Comparison of ENCODE assay signal across 8 cellular contexts in genomic region chrX:24014388-24015018, GRCh38. TPM values are rescaled to one million over a fixed set of nuclear protein-coding genes. Genes with fewer than 3 reads are reported as not detected.
DNase-seq lines count a peak whose midpoint lies in the region; ATAC-seq, FAIRE-seq and TF ChIP-seq lines count a peak whose summit lies in the region.

No MANE protein-coding gene starts in this region.

- DNase-seq in activated CD4-positive, alpha-beta T cell treated with anti-CD3 and anti-CD28 coated beads, Interleukin-2, amount 50 U/mL, for 48 hours = peak; percentile 52 to 62
- DNase-seq in naive thymus-derived CD4-positive, alpha-beta T cell = peak in 7 of 9 donors; percentile 10 to 47 (median 20)
- DNase-seq in T-helper 9 cell = no peak
- no peak for DNase-seq in NCI-H2171 treated with DMSO at 0.1 percent for 48 hours (lab: John Stamatoyannopoulos, UW)
- no peak for DNase-seq in ascending aorta (ENCODE audit: low spot score in 2 of 2)
- DNase-seq in pancreas = no peak

- H3K9me3 Mint-ChIP-seq in naive thymus-derived CD4-positive, alpha-beta T cell = no peaks in the 10 kb centered on the region

- POLR2A ChIA-PET in HEK293 (lab: Yijun Ruan, JAX) = interaction anchor here (2.1 kb wide), 1 partner anchor 40 kb away, joined by 10 read pairs; the partner anchor contains the start of gene EIF2S3
- POLR2A ChIA-PET in naive thymus-derived CD4-positive, alpha-beta T cell (lab: Charles Lee) = interaction anchor here (1.0 kb wide), 1 partner anchor 106 kb away, joined by 3 read pairs; no protein-coding TSS in a partner anchor

- no peaks in the 10 kb centered on the region for H3K27me3 ChIP-seq in naive thymus-derived CD4-positive, alpha-beta T cell (ENCODE audit: control insufficient read depth in 2 of 2, insufficient read depth in 2 of 2, low read length in 2 of 2)
- no peaks in the 10 kb centered on the region for H3K27me3 ChIP-seq in ascending aorta
- H3K27me3 ChIP-seq in pancreas = peaks cover 0 to 9% (median 0%) of the 10 kb centered on the region in 4 donors

- peak overlapping the region; percentile 54; the same call in 1 of the 2 replicates for H3K4me3 ChIP-seq in GM08714 (ENCODE audit: low read length)
- no peak overlapping the region for H3K4me3 ChIP-seq in HEK293 (ENCODE audit: low read depth, low read length)
- no peak overlapping the region for H3K4me3 ChIP-seq in naive thymus-derived CD4-positive, alpha-beta T cell (ENCODE audit: low read length)
- H3K4me3 ChIP-seq in ascending aorta = no peak overlapping the region
- no peak overlapping the region for H3K4me3 ChIP-seq in pancreas

- peak; percentile 65 for ATAC-seq in naive thymus-derived CD4-positive, alpha-beta T cell
- ATAC-seq in pancreas = no peak

- H3K4me1 ChIP-seq in HEK293 (ENCODE audit: control insufficient read depth, insufficient read depth, low read length) (peaks cover 1% of the 10 kb centered on the region; the same call in 1 of the 2 replicates), ascending aorta (no peaks in the 10 kb centered on the region), pancreas (no peaks in the 10 kb centered on the region)
- peaks cover 0 to 3% of the 10 kb centered on the region in 2 donors for H3K4me1 ChIP-seq in naive thymus-derived CD4-positive, alpha-beta T cell (ENCODE audit: control insufficient read depth in 2 of 2, insufficient read depth in 2 of 2, low read length in 2 of 2)

- no peaks in the 10 kb centered on the region for H3K27me3 Mint-ChIP-seq in naive thymus-derived CD4-positive, alpha-beta T cell

- peaks cover 18 to 42% (median 36%) of the 10 kb centered on the region in 7 donors for H3K4me1 Mint-ChIP-seq in naive thymus-derived CD4-positive, alpha-beta T cell

- peaks cover 0 to 15% (median 9%) of the 10 kb centered on the region in 5 donors for H3K36me3 Mint-ChIP-seq in naive thymus-derived CD4-positive, alpha-beta T cell

- H3K27ac ChIP-seq in HEK293 (ENCODE audit: extremely low read depth, low read depth, low read length) (no peak overlapping the region), ascending aorta (no peak overlapping the region), pancreas (no peak overlapping the region)
- H3K27ac ChIP-seq in naive thymus-derived CD4-positive, alpha-beta T cell (ENCODE audit: low read depth, low read length) = no peak overlapping the region

- TF ChIP-seq CTCF in HEK293 (tag by site-specific recombination; IDR thresholded peaks at IDR 0.05) (no peak), ascending aorta (IDR thresholded peaks at IDR 0.05) (no peak), pancreas (IDR thresholded peaks at IDR 0.05) (no peak)

- CTCF ChIA-PET in HEK293 (lab: Yijun Ruan, JAX) = interaction anchor here (0.6 to 1.5 kb wide), 2 partner anchors 8 to 40 kb away, joined by 3 to 8 read pairs; partner anchors contain the start of gene EIF2S3
- CTCF ChIA-PET in naive thymus-derived CD4-positive, alpha-beta T cell (lab: Charles Lee) = interaction anchor here (0.6 to 1.0 kb wide), 3 partner anchors 9 to 107 kb away, joined by 3 read pairs; partner anchors contain the start of genes APOO and CXorf58

- intact Hi-C loops in naive thymus-derived CD4-positive, alpha-beta T cell (cut with micrococcal nuclease) = loop anchor here in 1 of 2 donors (1.0 kb wide), 1 partner anchor 11 kb away; no protein-coding TSS in a partner anchor
- intact Hi-C loops in ascending aorta (cut with DNase I) (no loop called here), pancreas (cut with DNase I) (no loop called here)

- peak overlapping the region in 9 of 10 donors; percentile 39 to 79 (median 69) for H3K4me3 Mint-ChIP-seq in naive thymus-derived CD4-positive, alpha-beta T cell

- H3K9me3 ChIP-seq in HEK293 (ENCODE audit: control insufficient read depth, insufficient read depth, low read depth, low read length) (no peaks in the 10 kb centered on the region; the same call in 1 of the 2 replicates), ascending aorta (no peaks in the 10 kb centered on the region), pancreas (no peaks in the 10 kb centered on the region)
- H3K9me3 ChIP-seq in naive thymus-derived CD4-positive, alpha-beta T cell (ENCODE audit: control insufficient read depth in 2 of 3, low read length in 3 of 3) = no peaks in the 10 kb centered on the region

- no peak for FAIRE-seq in pancreas (lab: Jason Lieb, UNC)

- H3K36me3 ChIP-seq in HEK293 (ENCODE audit: control insufficient read depth in 2 of 2, insufficient read depth in 1 of 2, low read length in 2 of 2) (peaks cover 22 to 52% of the 10 kb centered on the region in 2 experiments), ascending aorta (no peaks in the 10 kb centered on the region), pancreas (no peaks in the 10 kb centered on the region)
- no peaks in the 10 kb centered on the region for H3K36me3 ChIP-seq in naive thymus-derived CD4-positive, alpha-beta T cell (ENCODE audit: control insufficient read depth in 2 of 3, insufficient read depth in 3 of 3, low read length in 3 of 3)

- 17 to 22% methylated on average over 5 of the region's 5 CpGs for WGBS in pancreas, 2 donors

- peak overlapping the region; percentile 4 to 92 (median 81) for H3K27ac Mint-ChIP-seq in naive thymus-derived CD4-positive, alpha-beta T cell

TF ChIP-seq in HEK293, 187 proteins besides CTCF, POLR2A, EP300 and RAD21:
- TF ChIP-seq ZNF274 (IDR thresholded peaks at IDR 0.05; ENCODE audit: low read length) (no peak), ZNF274 (tag by site-specific recombination; IDR thresholded peaks at IDR 0.05; ENCODE audit: borderline replicate concordance) (no peak), ZNF549 (tag by site-specific recombination; IDR thresholded peaks at IDR 0.05) (no peak), ZNF600 (tag by site-specific recombination; IDR thresholded peaks at IDR 0.05) (peak; percentile 66), ZFP37 (tag by site-specific recombination; IDR thresholded peaks at IDR 0.05) (no peak), ZNF596 (tag by site-specific recombination; IDR thresholded peaks at IDR 0.05) (0 out of 2 replicates have a peak, but pooled peaks have one; percentile 20), ZNF146 (tag by site-specific recombination; IDR thresholded peaks at IDR 0.05) (peak; percentile 91), BCL11A (tag by site-specific recombination; IDR thresholded peaks at IDR 0.05; ENCODE audit: low read depth) (no peak), ZNF548 (tag by site-specific recombination; IDR thresholded peaks at IDR 0.05) (no peak), ZFHX2 (tag by site-specific recombination; conservative IDR thresholded peaks at IDR 0.05) (peak; percentile 42; the same call in 1 of the 2 replicates), ZBTB17 (tag by site-specific recombination; IDR thresholded peaks at IDR 0.05) (peak; percentile 71), ZNF513 (tag by site-specific recombination; IDR thresholded peaks at IDR 0.05) (0 out of 2 replicates have a peak, but pooled peaks have one; percentile 14)

RNA-seq across cellular contexts. Expression of gene KLHL15, which starts 12.5 kb away (rescaled TPM):
- 10 to 100 TPM in 3 of 5 experiments, 1 to 10 TPM in 2; 9.4 to 20.9 (median 10.5) TPM for total RNA-seq in naive thymus-derived CD4-positive, alpha-beta T cell
- 1 to 10 TPM; 2.1 TPM for polyA plus RNA-seq in naive thymus-derived CD4-positive, alpha-beta T cell
- total RNA-seq in ascending aorta (3.1 TPM), pancreas (1 to 10 TPM; 3.3 to 4.7 (median 4.4) TPM)
- 1 to 10 TPM; 1.2 to 3.1 TPM for polyA plus RNA-seq in pancreas

RNA-seq across cellular contexts. Expression of gene EIF2S3, which starts 40.3 kb away (rescaled TPM):
- 100 to 1,000 TPM; 174 to 270 (median 226) TPM for total RNA-seq in naive thymus-derived CD4-positive, alpha-beta T cell
- 100 to 1,000 TPM; 125 to 126 TPM for polyA plus RNA-seq in naive thymus-derived CD4-positive, alpha-beta T cell
- total RNA-seq in ascending aorta (60.7 TPM), pancreas (100 to 1,000 TPM in 4 of 6 donors, 10 to 100 TPM in 2; 84.4 to 139 (median 128) TPM)
- 10 to 100 TPM; 40.0 to 52.9 TPM for polyA plus RNA-seq in pancreas

Comparison
In these comparisons a context has a peak if more than half of its experiments do, and no peak if none do; other contexts are left out.
1. DNase-seq: peak in activated CD4-positive, alpha-beta T cell treated with anti-CD3 and anti-CD28 coated beads, Interleukin-2, amount 50 U/mL, for 48 hours (2 of 2) and naive thymus-derived CD4-positive, alpha-beta T cell (7 of 9); none in T-helper 9 cell (single experiment), NCI-H2171 treated with DMSO at 0.1 percent for 48 hours (single experiment), ascending aorta (0 of 2) and pancreas (0 of 6).